In the genomic region with DNA sequence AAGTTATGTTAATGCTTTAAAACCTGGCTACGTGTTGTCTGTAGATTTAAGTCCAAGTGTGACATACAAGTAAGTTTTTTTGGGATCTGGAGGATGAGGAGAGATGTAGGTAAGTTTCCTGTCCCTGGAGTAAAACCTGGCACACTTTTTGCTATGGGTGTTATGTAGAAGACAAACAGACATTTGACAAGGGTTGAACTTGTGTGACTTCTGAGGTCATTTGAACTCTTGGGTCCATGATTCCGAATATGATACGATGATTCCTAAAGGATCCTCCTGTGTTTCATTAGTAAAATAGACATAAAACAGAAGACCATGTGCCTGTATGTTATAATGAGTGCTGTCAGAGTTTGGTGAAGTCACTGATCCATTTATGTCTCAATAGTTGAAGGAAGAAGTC, we compare ENCODE assay signal across 14 cellular contexts. TPM values are rescaled to one million over a fixed set of nuclear protein-coding genes. Genes with fewer than 3 reads are reported as not detected.
DNase-seq lines count a peak whose midpoint lies in the region; ATAC-seq, FAIRE-seq and TF ChIP-seq lines count a peak whose summit lies in the region.
"Had no signal": no experiment of that assay in that cellular context is flagged by ENCODE, and none has a peak within 500 bp of the region (broad histone marks: within the 10 kb centered on the region; RNA-seq: fewer than 3 reads in every experiment).

No MANE protein-coding gene starts in this region.

- no peak for TF ChIP-seq CTCF in GM12878 (IDR thresholded peaks at IDR 0.05 in 2 of 3, conservative IDR thresholded peaks at IDR 0.05 in 1 of 3; ENCODE audit: control insufficient read depth in 2 of 3, extremely low read depth in 1 of 3, insufficient read depth in 1 of 3, low read depth in 3 of 3, low read length in 3 of 3)
- TF ChIP-seq CTCF in nephron progenitor cell (IDR thresholded peaks at IDR 0.05) = no peak

- peak overlapping the region; percentile 26 for H3K27ac ChIP-seq in KOPT-K1 (ENCODE audit: low read depth, low read length, poor library complexity, severe bottlenecking)
- H3K27ac ChIP-seq in GM12878 (ENCODE audit: control insufficient read depth, insufficient read depth) = peak overlapping the region; percentile 54
- H3K27ac ChIP-seq: RWPE1, thoracic aorta had no signal

- H3K9me3 ChIP-seq in KOPT-K1 (ENCODE audit: insufficient read depth, low read length, poor library complexity, severe bottlenecking) (no peaks in the 10 kb centered on the region), GM12878 (replicated peaks; ENCODE audit: control insufficient read depth, insufficient read depth, low read length) (no peaks in the 10 kb centered on the region)
- H3K9me3 ChIP-seq: thoracic aorta had no signal

- BruUV-seq in GM12878 (replicated peaks; lab: Mats Ljungman, UMichigan) = TSS peak; percentile 23

- no peak for TF ChIP-seq RAD21 in GM12878 (IDR thresholded peaks at IDR 0.05; ENCODE audit: insufficient read depth, low read depth, low read length)

- H3K4me2 ChIP-seq in GM12878 (ENCODE audit: control insufficient read depth, insufficient read depth) = peak overlapping the region; percentile 26; the same call in 1 of the 2 replicates

- no peaks in the 10 kb centered on the region for H3K27me3 ChIP-seq in GM12878 (replicated peaks in 1 of 2; ENCODE audit: control insufficient read depth in 2 of 2, insufficient read depth in 2 of 2, low read length in 1 of 2)

- H3K36me3 ChIP-seq in KOPT-K1 (ENCODE audit: insufficient read depth, low read length) (peaks cover 94% of the 10 kb centered on the region), GM12878 (ENCODE audit: control insufficient read depth in 2 of 2, insufficient read depth in 2 of 2, low read length in 1 of 2) (peaks cover 16 to 48% of the 10 kb centered on the region in 2 experiments)

- SMC1A ChIA-PET in GM12878 (lab: Charles Lee; ENCODE audit: uncharacterized antibody, unreplicated experiment) = interaction anchor here (1.0 to 11.2 kb wide), 5 partner anchors 13 to 63 kb away, joined by 3 to 135 read pairs (median 3); no protein-coding TSS in a partner anchor

- ATAC-seq in GM12878 (no peak), HG03280 (IDR thresholded peaks at IDR 0.05; ENCODE audit: unreplicated experiment) (no peak), GM19452 (IDR thresholded peaks at IDR 0.05; ENCODE audit: unreplicated experiment) (no peak)

- 93% methylated on average over 3 of the region's 3 CpGs for WGBS in GM12878 (ENCODE audit: insufficient coverage, insufficient replicate concordance, low lambda C conversion rate, missing lambda C conversion rate)

- intact Hi-C loops in GM12878 (cut with micrococcal nuclease; ENCODE audit: unreplicated experiment) = loop anchor here (5.0 kb wide), 1 partner anchor 38 kb away; no protein-coding TSS in a partner anchor

- H4K20me1 ChIP-seq in GM12878 (ENCODE audit: control insufficient read depth, insufficient read depth) = no peaks in the 10 kb centered on the region

- peaks cover 55% of the 10 kb centered on the region for H3K79me2 ChIP-seq in GM12878 (ENCODE audit: control insufficient read depth, insufficient read depth, low read length)

- peak overlapping the region; percentile 29 for H3K27ac Mint-ChIP-seq in T-helper 1 cell treated with Interleukin-12 subunit alpha and Interleukin-12 subunit beta and Interleukin-4 antibody, amounts not matched to agents 30 μg/mL and 1 μg/mL, for 36 hours
- H3K27ac Mint-ChIP-seq in nephron progenitor cell = peak overlapping the region; percentile 66

- no peak for TF ChIP-seq EP300 in GM12878 (IDR thresholded peaks at IDR 0.05; ENCODE audit: borderline replicate concordance in 1 of 2, control insufficient read depth in 1 of 2, low read depth in 2 of 2, low read length in 2 of 2)

- peaks cover 60% of the 10 kb centered on the region for H3K4me1 ChIP-seq in GM12878 (ENCODE audit: control insufficient read depth, insufficient read depth, low read length)

- H3K4me3 ChIP-seq in GM12878 = no peak overlapping the region
- H3K4me3 ChIP-seq: skin epidermis, thoracic aorta had no signal

- peaks cover 55% of the 10 kb centered on the region for H3K4me1 Mint-ChIP-seq in T-helper 1 cell treated with Interleukin-12 subunit alpha and Interleukin-12 subunit beta and Interleukin-4 antibody, amounts not matched to agents 30 μg/mL and 1 μg/mL, for 36 hours (ENCODE audit: low read depth)
- peaks cover 9% of the 10 kb centered on the region for H3K4me1 Mint-ChIP-seq in nephron progenitor cell

- no peak overlapping the region for H2AFZ ChIP-seq in GM12878 (ENCODE audit: control insufficient read depth, low read depth, low read length)

- no peak for TF ChIP-seq POLR2A in GM12878 (IDR thresholded peaks at IDR 0.05; ENCODE audit: low read depth, low read length)

- DNase-seq in T-helper 1 cell (no peak), GM12878 (ENCODE audit: low read depth, low spot score) (no peak), nephron progenitor cell (no peak), NCI-H1930 (lab: John Stamatoyannopoulos, UW) (no peak)
- DNase-seq: 8988T, NCI-H1436 treated with DMSO at 0.1 percent for 48 hours, NCI-H69 had no signal

- CTCF ChIA-PET in GM12878 (lab: Yijun Ruan, JAX) = interaction anchor here (1.9 to 6.4 kb wide), 3 partner anchors 12 to 48 kb away, joined by 5 to 30 read pairs (median 12); a partner anchor contains a TSS

- RAD21 ChIA-PET in GM12878 (lab: Charles Lee; ENCODE audit: unreplicated experiment) = interaction anchor here (1.3 kb wide), 1 partner anchor 62 kb away, joined by 4 read pairs; no protein-coding TSS in a partner anchor

- 0 out of 2 replicates have a peak overlapping the region, but pooled peaks have one; percentile 9 for H3K9ac ChIP-seq in GM12878 (ENCODE audit: control insufficient read depth, insufficient read depth, low read length)

- H3K27me3 Mint-ChIP-seq in T-helper 1 cell treated with Interleukin-12 subunit alpha and Interleukin-12 subunit beta and Interleukin-4 antibody, amounts not matched to agents 30 μg/mL and 1 μg/mL, for 36 hours (ENCODE audit: low read depth) = no peaks in the 10 kb centered on the region
- H3K27me3 Mint-ChIP-seq in nephron progenitor cell (ENCODE audit: low read depth, poor library complexity) = no peaks in the 10 kb centered on the region

- in situ Hi-C loops in GM12878 (cut with MboI) = no loop called here

- no peak overlapping the region for H3K4me3 Mint-ChIP-seq in T-helper 1 cell treated with Interleukin-12 subunit alpha and Interleukin-12 subunit beta and Interleukin-4 antibody, amounts not matched to agents 30 μg/mL and 1 μg/mL, for 36 hours
- no peak overlapping the region for H3K4me3 Mint-ChIP-seq in nephron progenitor cell

- POLR2A ChIA-PET in GM12878 (lab: Charles Lee) = interaction anchor here (1.3 kb wide), 1 partner anchor 17 kb away, joined by 4 read pairs; no protein-coding TSS in a partner anchor

- FAIRE-seq in GM12878 (lab: Jason Lieb, UNC) = no peak

- no peaks in the 10 kb centered on the region for H3K9me3 Mint-ChIP-seq in T-helper 1 cell treated with Interleukin-12 subunit alpha and Interleukin-12 subunit beta and Interleukin-4 antibody, amounts not matched to agents 30 μg/mL and 1 μg/mL, for 36 hours
- no peaks in the 10 kb centered on the region for H3K9me3 Mint-ChIP-seq in nephron progenitor cell

- peaks cover 29% of the 10 kb centered on the region for H3K36me3 Mint-ChIP-seq in T-helper 1 cell treated with Interleukin-12 subunit alpha and Interleukin-12 subunit beta and Interleukin-4 antibody, amounts not matched to agents 30 μg/mL and 1 μg/mL, for 36 hours (ENCODE audit: low read depth)
- peaks cover 83% of the 10 kb centered on the region for H3K36me3 Mint-ChIP-seq in nephron progenitor cell (ENCODE audit: low read depth)

RNA-seq across cellular contexts. Expression of a gene that starts 44.2 kb away (rescaled TPM):
- 132 and 155 TPM in 2 replicates for total RNA-seq in GM12878 (2013; cell fraction: nucleolus; rRNA removed)
- 20.5 and 24.3 TPM in 2 replicates for total RNA-seq in GM12878 (2014; rRNA removed)
- 22.7 and 23.6 TPM in 2 replicates for total RNA-seq in GM12878 (2014; rRNA removed; fragmentation: Illumina TruSeq; extraction: Trizol)
- 93.4 and 98.0 TPM in 2 replicates for total RNA-seq in GM12878 (2021)
- polyA plus RNA-seq in GM12878 (2011; ENCODE audit: low read depth) = 28.6 TPM
- polyA plus RNA-seq in GM12878 (2011; rRNA removed) = 9.4 and 13.1 TPM in 2 replicates
- 18.8 and 23.5 TPM in 2 replicates for polyA plus RNA-seq in GM12878 (2011; cell fraction: cytosol; rRNA removed)
- polyA plus RNA-seq in GM12878 (2011; cell fraction: nucleus; rRNA removed) = 49.4 and 77.8 TPM in 2 replicates
- 44.5 and 51.6 TPM in 2 replicates for polyA plus RNA-seq in GM12878 (2012)
- 59.0 and 75.1 TPM in 2 replicates for polyA plus RNA-seq in GM12878 (2014; fragmentation: Illumina TruSeq; extraction: Trizol)
- polyA plus RNA-seq in GM12878 (2014; fragmentation: Nextera tagmentation; extraction: Ambion mirVana) = 10 to 100 TPM in 1 of 2 experiments, 1 to 10 TPM in 1; 10.0 to 24.5 TPM
- 41.6 and 57.8 TPM in 2 replicates for polyA plus RNA-seq in GM12878 (2014; rRNA removed)
- 10 to 100 TPM; 22.2 to 22.8 TPM for polyA plus RNA-seq in GM12878 (2016; fragmentation: Nextera tagmentation; extraction: Ambion mirVana)
- polyA minus RNA-seq in GM12878 (2011; rRNA and poly(A)+ RNA removed) = 31.7 and 33.9 TPM in 2 replicates
- 29.7 and 37.3 TPM in 2 replicates for polyA minus RNA-seq in GM12878 (2011; cell fraction: cytosol; rRNA and poly(A)+ RNA removed)
- 18.1 and 41.5 TPM in 2 replicates for polyA minus RNA-seq in GM12878 (2011; cell fraction: nucleus; rRNA and poly(A)+ RNA removed)

RNA-seq across cellular contexts. Expression of a gene that starts 47.7 kb away (rescaled TPM):
- total RNA-seq in GM12878 (2013; cell fraction: nucleolus; rRNA removed) = 25.1 and 27.4 TPM in 2 replicates
- total RNA-seq in GM12878 (2014; rRNA removed) (13.5 and 15.4 TPM in 2 replicates), GM12878 (2014; rRNA removed; fragmentation: Illumina TruSeq; extraction: Trizol) (10.9 and 11.1 TPM in 2 replicates), GM12878 (2021) (10.4 and 10.7 TPM in 2 replicates)
- 8.8 TPM for polyA plus RNA-seq in GM12878 (2011; ENCODE audit: low read depth)
- polyA plus RNA-seq in GM12878 (2011; rRNA removed) (11.0 and 17.3 TPM in 2 replicates), GM12878 (2014; fragmentation: Illumina TruSeq; extraction: Trizol) (10.4 and 11.2 TPM in 2 replicates), GM12878 (2014; fragmentation: Nextera tagmentation; extraction: Ambion mirVana) (10 to 100 TPM in 1 of 2 experiments, 1 to 10 TPM in 1; 8.8 to 12.8 TPM), GM12878 (2014; rRNA removed) (8.0 and 9.8 TPM in 2 replicates), GM12878 (2016; fragmentation: Nextera tagmentation; extraction: Ambion mirVana) (10 to 100 TPM; 15.8 to 18.1 TPM)
- 18.7 and 19.3 TPM in 2 replicates for polyA plus RNA-seq in GM12878 (2011; cell fraction: cytosol; rRNA removed)
- 14.3 and 16.5 TPM in 2 replicates for polyA plus RNA-seq in GM12878 (2011; cell fraction: nucleus; rRNA removed)
- 12.6 and 14.0 TPM in 2 replicates for polyA plus RNA-seq in GM12878 (2012)
- 17.5 and 26.6 TPM in 2 replicates for polyA minus RNA-seq in GM12878 (2011; rRNA and poly(A)+ RNA removed)
- 4.3 and 5.8 TPM in 2 replicates for polyA minus RNA-seq in GM12878 (2011; cell fraction: cytosol; rRNA and poly(A)+ RNA removed)
- polyA minus RNA-seq in GM12878 (2011; cell fraction: nucleus; rRNA and poly(A)+ RNA removed) = 11.5 and 19.5 TPM in 2 replicates
